ENCODE assay signal across 26 cellular contexts in the genomic region with DNA sequence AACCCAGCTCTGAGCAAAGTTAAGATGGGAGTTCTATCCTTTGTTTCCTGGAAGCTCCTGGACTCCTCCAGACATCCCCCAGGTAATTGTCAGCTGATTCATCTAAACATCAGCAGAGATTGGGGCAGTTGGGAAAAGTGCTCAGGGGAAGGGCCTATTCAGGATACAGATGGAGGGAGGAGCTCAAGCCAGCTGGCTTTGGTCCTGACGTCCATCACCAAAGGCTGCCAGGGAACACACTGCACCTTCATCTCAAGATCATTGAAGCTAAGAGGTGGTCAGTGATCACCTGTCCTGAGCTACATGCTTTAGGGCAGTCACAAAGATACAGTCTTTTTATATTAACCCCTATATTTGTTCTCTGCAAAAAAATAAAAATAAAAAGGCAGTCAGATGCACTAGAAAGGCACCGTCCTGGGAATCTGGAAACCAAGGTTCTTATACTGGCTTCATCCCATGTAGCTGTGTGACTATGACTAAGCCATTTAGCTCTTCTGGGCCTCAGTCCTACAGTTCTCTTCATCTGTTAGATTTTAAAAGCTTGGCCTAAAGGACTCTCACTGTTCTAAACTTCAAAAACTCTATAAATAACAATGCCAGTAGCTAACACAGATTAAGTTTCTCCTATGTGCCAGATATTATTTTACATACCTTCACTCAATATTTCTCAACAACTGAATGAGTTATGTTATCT.
DNase-seq lines count a peak whose midpoint lies in the region; ATAC-seq, FAIRE-seq and TF ChIP-seq lines count a peak whose summit lies in the region.
"Had no signal": no experiment of that assay in that cellular context is flagged by ENCODE, and none has a peak within 500 bp of the region (broad histone marks: within the 10 kb centered on the region; RNA-seq: fewer than 3 reads in every experiment).

No MANE protein-coding gene starts in this region.

- H3K27me3 ChIP-seq in body of pancreas (no peaks in the 10 kb centered on the region), heart right ventricle (no peaks in the 10 kb centered on the region), pancreas (no peaks in the 10 kb centered on the region)
- H3K27me3 ChIP-seq in effector memory CD4-positive, alpha-beta T cell (replicated peaks; ENCODE audit: control insufficient read depth, insufficient read depth, low read length, poor library complexity, severe bottlenecking): no peaks in the 10 kb centered on the region
- H3K27me3 ChIP-seq: BLaER1 treated with 17β-estradiol and CSF1 and Interleukin-3, amounts not matched to agents 10 nM and 100 nM had no signal

- intact Hi-C loops in body of pancreas (cut with DNase I): no loop called here
- intact Hi-C loops in heart right ventricle (cut with DNase I): loop anchor here in 2 of 10 donors (2.0 to 10.0 kb wide), 2 partner anchors 52 kb away; no protein-coding TSS in a partner anchor
- intact Hi-C loops in pancreas (cut with DNase I): no loop called here

- peak; percentile 89 for DNase-seq in G401 (ENCODE audit: low spot score)
- peak; percentile 84 to 94 (median 90) for DNase-seq in body of pancreas
- peak; percentile 34 to 50 for DNase-seq in heart right ventricle
- peak in 5 of 6 donors; percentile 75 to 84 (median 79) for DNase-seq in pancreas
- no peak for DNase-seq in activated CD4-positive, alpha-beta T cell treated with anti-CD3 and anti-CD28 coated beads, Interleukin-2, amount 10 ng/mL, durations not matched to agents 7 days and 5 days
- no peak for DNase-seq in NCI-H187 treated with DMSO at 0.1 percent for 48 hours (lab: John Stamatoyannopoulos, UW)
- no peak for DNase-seq in effector memory CD4-positive, alpha-beta T cell
- DNase-seq: AML-193; CD4-positive, alpha-beta T cell; NCI-H1048; NCI-H1417 treated with DMSO at 0.1 percent for 48 hours; NCI-H187; NCI-H2107; NCI-H526; NCI-H82; RPMI8226; SHP77 treated with DMSO at 0.1 percent for 48 hours had no signal

- no peak for FAIRE-seq in pancreas (lab: Jason Lieb, UNC)
- FAIRE-seq: A549, D721Med, G401.6 had no signal

- peaks cover 11% of the 10 kb centered on the region for H3K4me1 Mint-ChIP-seq in activated CD4-positive, alpha-beta T cell treated with anti-CD3 and anti-CD28 coated beads, Interleukin-2, amount 10 ng/mL, durations not matched to agents 7 days and 5 days

- H3K9me3 ChIP-seq in body of pancreas: no peaks in the 10 kb centered on the region
- no peaks in the 10 kb centered on the region for H3K9me3 ChIP-seq in heart right ventricle
- H3K9me3 ChIP-seq in pancreas: no peaks in the 10 kb centered on the region
- no peaks in the 10 kb centered on the region for H3K9me3 ChIP-seq in effector memory CD4-positive, alpha-beta T cell (ENCODE audit: control insufficient read depth, low read length)
- H3K9me3 ChIP-seq: A549 had no signal

- H3K9me3 Mint-ChIP-seq in activated CD4-positive, alpha-beta T cell treated with anti-CD3 and anti-CD28 coated beads, Interleukin-2, amount 10 ng/mL, durations not matched to agents 7 days and 5 days: peaks cover 2% of the 10 kb centered on the region
- H3K9me3 Mint-ChIP-seq: CD4-positive, alpha-beta T cell had no signal

- H3K4me1 ChIP-seq in body of pancreas (peaks cover 41% of the 10 kb centered on the region), heart right ventricle (peaks cover 0 to 8% (median 0%) of the 10 kb centered on the region in 9 donors), pancreas (peaks cover 0 to 12% (median 9%) of the 10 kb centered on the region in 3 donors)
- no peaks in the 10 kb centered on the region for H3K4me1 ChIP-seq in effector memory CD4-positive, alpha-beta T cell (ENCODE audit: control insufficient read depth, insufficient read depth, low read length, poor library complexity, severe bottlenecking)
- H3K4me1 ChIP-seq: A549 had no signal

- peak; percentile 98 for ATAC-seq in body of pancreas
- peak in 7 of 8 donors; percentile 61 to 97 (median 94) for ATAC-seq in heart right ventricle
- ATAC-seq in pancreas: peak; percentile 96 to 98 (median 97)
- no peak for ATAC-seq in HG02970 (IDR thresholded peaks at IDR 0.05; ENCODE audit: low FRiP score, unreplicated experiment)
- ATAC-seq: A549, HCT116 had no signal

- TF ChIP-seq POLR2A in body of pancreas (IDR thresholded peaks at IDR 0.05): no peak

- H3K36me3 ChIP-seq in body of pancreas (replicated peaks in 1 of 2; ENCODE audit: insufficient read depth in 1 of 2, low read depth in 2 of 2) (no peaks in the 10 kb centered on the region), heart right ventricle (no peaks in the 10 kb centered on the region), pancreas (no peaks in the 10 kb centered on the region)
- no peaks in the 10 kb centered on the region for H3K36me3 ChIP-seq in effector memory CD4-positive, alpha-beta T cell (ENCODE audit: control insufficient read depth, insufficient read depth, low read length)
- H3K36me3 ChIP-seq: BLaER1 treated with 17β-estradiol and CSF1 and Interleukin-3, amounts not matched to agents 10 nM and 100 nM had no signal

- H3K36me3 Mint-ChIP-seq in activated CD4-positive, alpha-beta T cell treated with anti-CD3 and anti-CD28 coated beads, Interleukin-2, amount 10 ng/mL, durations not matched to agents 7 days and 5 days (ENCODE audit: low read depth): no peaks in the 10 kb centered on the region
- H3K36me3 Mint-ChIP-seq: IgD-negative memory B cell had no signal

- H3K4me3 Mint-ChIP-seq in activated CD4-positive, alpha-beta T cell treated with anti-CD3 and anti-CD28 coated beads, Interleukin-2, amount 10 ng/mL, durations not matched to agents 7 days and 5 days: no peak overlapping the region
- H3K4me3 Mint-ChIP-seq: CD4-positive, alpha-beta T cell; IgD-negative memory B cell had no signal

- no peak overlapping the region for H3K4me3 ChIP-seq in body of pancreas
- no peak overlapping the region for H3K4me3 ChIP-seq in heart right ventricle
- H3K4me3 ChIP-seq in pancreas: no peak overlapping the region
- no peak overlapping the region for H3K4me3 ChIP-seq in effector memory CD4-positive, alpha-beta T cell (ENCODE audit: insufficient read depth, low read depth, low read length, poor library complexity, severe bottlenecking)
- H3K4me3 ChIP-seq: A549; BLaER1 treated with 17β-estradiol and CSF1 and Interleukin-3, amounts not matched to agents 10 nM and 100 nM had no signal

- no peak overlapping the region for H3K27ac Mint-ChIP-seq in activated CD4-positive, alpha-beta T cell treated with anti-CD3 and anti-CD28 coated beads, Interleukin-2, amount 10 ng/mL, durations not matched to agents 7 days and 5 days
- H3K27ac Mint-ChIP-seq: CD4-positive, alpha-beta T cell; IgD-negative memory B cell had no signal

- 20 to 37% methylated on average over 2 of the region's 2 CpGs for WGBS in body of pancreas, 2 donors
- 19 to 33% methylated on average over 2 of the region's 2 CpGs for WGBS in heart right ventricle, 2 donors
- 18 to 26% methylated on average over 2 of the region's 2 CpGs for WGBS in pancreas, 2 donors

- POLR2A ChIA-PET in activated CD4-positive, alpha-beta T cell treated with anti-CD3 and anti-CD28 coated beads, Interleukin-2, amount 10 ng/mL, durations not matched to agents 7 days and 5 days (lab: Charles Lee): no interaction called here

- peaks cover 3% of the 10 kb centered on the region for H3K27me3 Mint-ChIP-seq in activated CD4-positive, alpha-beta T cell treated with anti-CD3 and anti-CD28 coated beads, Interleukin-2, amount 10 ng/mL, durations not matched to agents 7 days and 5 days
- H3K27me3 Mint-ChIP-seq: CD4-positive, alpha-beta T cell; IgD-negative memory B cell had no signal

- H3K27ac ChIP-seq in body of pancreas (peak overlapping the region; percentile 68 to 81 (median 78)), heart right ventricle (peak overlapping the region in 7 of 10 donors; percentile 19 to 52 (median 41)), pancreas (peak overlapping the region in 2 of 4 donors; percentile 49 to 55)
- H3K27ac ChIP-seq in effector memory CD4-positive, alpha-beta T cell (ENCODE audit: insufficient read depth, low read length, poor library complexity, severe bottlenecking): no peak overlapping the region
- H3K27ac ChIP-seq: A549; BLaER1 treated with 17β-estradiol and CSF1 and Interleukin-3, amounts not matched to agents 10 nM and 100 nM; HL-60; KMS-11 had no signal

- CTCF ChIA-PET in activated CD4-positive, alpha-beta T cell treated with anti-CD3 and anti-CD28 coated beads, Interleukin-2, amount 10 ng/mL, durations not matched to agents 7 days and 5 days (lab: Charles Lee): no interaction called here

- in situ Hi-C loops in G401 (cut with HindIII; ENCODE audit: low sequenced_read_pairs): no loop called here

- TF ChIP-seq CTCF in body of pancreas (IDR thresholded peaks at IDR 0.05): peak in 1 of 7 experiments; percentile 1
- no peak for TF ChIP-seq CTCF in heart right ventricle (IDR thresholded peaks at IDR 0.05)
- no peak for TF ChIP-seq CTCF in pancreas (IDR thresholded peaks at IDR 0.05)

Comparison
In these comparisons a context has a peak if more than half of its experiments do, and no peak if none do; other contexts are left out.
1. DNase-seq: peak in G401 (single experiment), body of pancreas (4 of 4), heart right ventricle (2 of 2) and pancreas (5 of 6); none in activated CD4-positive, alpha-beta T cell treated with anti-CD3 and anti-CD28 coated beads, Interleukin-2, amount 10 ng/mL, durations not matched to agents 7 days and 5 days (single experiment), NCI-H187 treated with DMSO at 0.1 percent for 48 hours (single experiment) and effector memory CD4-positive, alpha-beta T cell (0 of 3).